ENCODE assay signal across 8 cellular contexts in the genomic region with DNA sequence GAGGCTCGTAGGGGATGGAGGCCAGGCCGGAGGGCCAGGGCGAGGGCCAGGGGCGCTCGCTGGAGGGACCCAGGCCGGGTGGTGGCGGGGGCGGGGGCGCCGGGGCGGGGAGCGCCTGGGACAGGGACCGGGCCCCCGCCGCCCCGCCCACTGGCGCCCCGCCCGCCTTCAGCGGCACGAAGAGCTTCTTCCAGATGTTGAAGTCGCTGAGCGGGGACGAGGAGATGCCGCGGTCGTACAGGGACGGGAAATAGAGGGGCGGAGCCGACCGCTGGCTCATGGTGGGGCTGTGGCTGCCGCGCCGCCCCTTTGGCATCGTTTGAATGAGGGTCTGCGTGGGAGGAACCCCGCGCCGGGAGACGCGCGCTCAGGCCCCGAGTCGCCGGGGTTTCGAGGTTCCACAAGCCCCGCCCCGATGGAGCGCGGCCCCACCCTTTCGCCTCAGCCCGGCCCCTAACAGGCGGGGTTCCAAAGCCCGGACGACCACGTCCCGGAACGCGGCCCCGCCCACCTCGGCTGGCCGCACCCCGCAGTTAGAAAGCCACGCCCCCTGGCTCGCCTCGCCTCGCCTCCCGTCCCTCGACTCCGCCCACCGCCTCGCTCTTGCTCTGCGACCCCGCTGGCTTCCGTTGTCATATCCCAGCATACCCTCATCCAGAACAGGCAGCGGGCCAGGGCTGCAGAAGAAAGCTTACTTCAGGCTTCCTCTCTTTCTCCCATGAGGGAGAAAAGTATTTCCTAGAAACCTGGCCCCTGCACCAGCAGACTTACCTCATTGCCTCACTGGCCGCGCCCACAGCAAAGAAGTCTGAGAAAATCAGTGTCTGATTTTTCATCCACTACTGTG. TPM values are rescaled to one million over a fixed set of nuclear protein-coding genes. Genes with fewer than 3 reads are reported as not detected.
DNase-seq lines count a peak whose midpoint lies in the region; ATAC-seq, FAIRE-seq and TF ChIP-seq lines count a peak whose summit lies in the region.

Gene C11orf91 (minus strand): TSS at position 402 of the 847 bp plus-strand sequence. CDS start 86 bp downstream, at position 316.

- DNase-seq in NCI-H69 (lab: John Stamatoyannopoulos, UW) (peak; percentile 98), dermis blood vessel endothelial cell (peak; percentile 99), HepG2 (ENCODE audit: low spot score) (peak; percentile 87)
- DNase-seq in activated CD4-positive, alpha-beta T cell treated with anti-CD3 and anti-CD28 coated beads, Interleukin-2, amount 50 U/mL, for 4 hours: peak; percentile 91
- peak; percentile 92 for DNase-seq in stimulated activated CD4-positive, alpha-beta T cell treated with anti-CD3 and anti-CD28 coated beads, Interleukin-2, amount 100 ng/mL, for 4 hours (ENCODE audit: low read depth)

- no peaks in the 10 kb centered on the region for H3K79me2 ChIP-seq in HepG2 (ENCODE audit: insufficient read depth, low read length)

- peak within 1 kb of the TSS; percentile 96 for H3K4me2 ChIP-seq in HepG2 (ENCODE audit: low read depth, low read length)

- no peak for TF ChIP-seq CTCF in C4-2B (conservative IDR thresholded peaks at IDR 0.05)
- 0 out of 2 replicates have a peak, but pooled peaks have one; percentile 4 for TF ChIP-seq CTCF in HepG2 (CRISPR knock-in tag; IDR thresholded peaks at IDR 0.05)

- ATAC-seq in GM19395 (IDR thresholded peaks at IDR 0.05; ENCODE audit: unreplicated experiment) (peak; percentile 89), HG03521 (IDR thresholded peaks at IDR 0.05; ENCODE audit: unreplicated experiment) (peak; percentile 86), HepG2 (peak; percentile 72)

- H3K27me3 ChIP-seq in HepG2 (ENCODE audit: control insufficient read depth in 1 of 2, insufficient read depth in 2 of 2, low read length in 2 of 2): no peaks in the 10 kb centered on the region

- intact Hi-C loops in HepG2 (cut with micrococcal nuclease; ENCODE audit: unreplicated experiment): no loop called here

- WGBS in HepG2 (ENCODE audit: low lambda C conversion rate): under 1% methylated on average over 23 of the region's 78 CpGs

- no TSS peak for BruUV-seq in HepG2 (replicated peaks; lab: Mats Ljungman, UMichigan)

- peak within 1 kb of the TSS; percentile 70 for H3K9ac ChIP-seq in HepG2 (ENCODE audit: insufficient read depth, low read depth, low read length)

- in situ Hi-C loops in HepG2 (cut with HindIII; ENCODE audit: extremely low pct_ligation_motif_present, low pct_unique_long_range_greater_than_20kb): no loop called here

- H2AFZ ChIP-seq in HepG2 (ENCODE audit: low read length): peak within 1 kb of the TSS; percentile 20

- no peak for TF ChIP-seq EP300 in HepG2 (IDR thresholded peaks at IDR 0.05; ENCODE audit: low read depth in 2 of 2, low read length in 2 of 2)
- no peak for TF ChIP-seq EP300 in HepG2 (CRISPR knock-in tag; IDR thresholded peaks at IDR 0.05; ENCODE audit: borderline replicate concordance)

- CTCF ChIA-PET in HepG2 (lab: Yijun Ruan, JAX; ENCODE audit: low intra/inter-chr PET ratio, low total read pairs): no interaction called here

- no peaks in the 10 kb centered on the region; the same call in 1 of the 2 replicates for H4K20me1 ChIP-seq in HepG2 (ENCODE audit: insufficient read depth, low read length)

- TF ChIP-seq POLR2A in HepG2 (IDR thresholded peaks at IDR 0.05; ENCODE audit: insufficient read depth in 1 of 2, low read depth in 2 of 2, low read length in 2 of 2): peak; percentile 66 to 80

- peak within 1 kb of the TSS; percentile 64 to 77 (median 75) for H3K4me3 ChIP-seq in HepG2 (replicated peaks in 1 of 3; ENCODE audit: insufficient read depth in 1 of 3, low read depth in 2 of 3, low read length in 3 of 3)

- H3K4me1 ChIP-seq in HepG2 (ENCODE audit: insufficient read depth, low read length): peaks cover 79% of the 10 kb centered on the region

- no peaks in the 10 kb centered on the region for H3K9me3 ChIP-seq in HepG2 (ENCODE audit: low read length)

- H3K36me3 ChIP-seq in HepG2 (replicated peaks in 1 of 2; ENCODE audit: control insufficient read depth in 1 of 2, insufficient read depth in 2 of 2, low read length in 2 of 2): no peaks in the 10 kb centered on the region; a peak in 1 of 5 replicates

- peak within 1 kb of the TSS; percentile 11; the same call in 1 of the 2 replicates for H3K27ac ChIP-seq in C4-2B
- H3K27ac ChIP-seq in HepG2 (ENCODE audit: extremely low read length, insufficient read depth, low read length): peak within 1 kb of the TSS; percentile 97

- FAIRE-seq in HepG2 (lab: Jason Lieb, UNC): peak; percentile 60

- POLR2A ChIA-PET in HepG2 (lab: Yijun Ruan, JAX): interaction anchor here (1.1 to 4.4 kb wide), 7 partner anchors 10 to 73 kb away, joined by 3 to 81 read pairs (median 6); partner anchors contain the start of genes CD59 and FBXO3

- peak; percentile 13; the same call in 1 of the 2 replicates for TF ChIP-seq RAD21 in HepG2 (CRISPR knock-in tag; IDR thresholded peaks at IDR 0.05)

TF ChIP-seq in HepG2, 621 proteins besides CTCF, POLR2A, EP300 and RAD21 (continues in another document):
- peak; percentile 67 for TF ChIP-seq KMT2B (CRISPR knock-in tag; IDR thresholded peaks at IDR 0.05)
- no peak for TF ChIP-seq ZNF292 (CRISPR knock-in tag; IDR thresholded peaks at IDR 0.05; ENCODE audit: borderline replicate concordance, low read depth)
- no peak for TF ChIP-seq CHD2 (IDR thresholded peaks at IDR 0.05; ENCODE audit: low read depth, low read length)

RNA-seq across cellular contexts. Expression of gene C11orf91, which starts in this region (rescaled TPM):
- total RNA-seq in dermis blood vessel endothelial cell: not detected in 2 replicates
- total RNA-seq in HepG2 (2016; rRNA removed; fragmentation: Illumina TruSeq; extraction: Trizol): 0.35 TPM in 1 of 2 replicates, not detected in the other
- 0.71 TPM in 1 of 2 replicates, not detected in the other for total RNA-seq in HepG2 (2016; cell fraction: cytosol; rRNA removed; fragmentation: Illumina TruSeq; extraction: Trizol; ENCODE audit: low read depth)
- not detected in 2 replicates for total RNA-seq in HepG2 (2016; cell fraction: insoluble cytoplasmic fraction; rRNA removed; fragmentation: Illumina TruSeq; extraction: Trizol)
- total RNA-seq in HepG2 (2016; cell fraction: membrane; rRNA removed; fragmentation: Illumina TruSeq; extraction: Trizol): 0.31 and 0.48 TPM in 2 replicates
- total RNA-seq in HepG2 (2016; cell fraction: nucleus; rRNA removed; fragmentation: Illumina TruSeq; extraction: Trizol): not detected in 2 replicates
- polyA plus RNA-seq in HepG2 (2011; rRNA removed): not detected in 2 replicates
- not detected in 2 replicates for polyA plus RNA-seq in HepG2 (2011; cell fraction: cytosol; rRNA removed)
- polyA plus RNA-seq in HepG2 (2011; cell fraction: nucleus; rRNA removed): 0.19 TPM in 1 of 2 replicates, not detected in the other
- 0.24 TPM in 1 of 2 replicates, not detected in the other for polyA plus RNA-seq in HepG2 (2012)
- 0.69 and 0.77 TPM in 2 replicates for polyA plus RNA-seq in HepG2 (2016; cell fraction: cytosol; fragmentation: Illumina TruSeq; extraction: Trizol; ENCODE audit: low read depth)
- not detected in 2 replicates for polyA plus RNA-seq in HepG2 (2016; cell fraction: insoluble cytoplasmic fraction; fragmentation: Illumina TruSeq; extraction: Trizol; ENCODE audit: low read depth)
- 0.62 and 1.2 TPM in 2 replicates for polyA plus RNA-seq in HepG2 (2016; cell fraction: membrane; fragmentation: Illumina TruSeq; extraction: Trizol; ENCODE audit: low read depth)
- not detected in 2 replicates for polyA plus RNA-seq in HepG2 (2016; cell fraction: nucleus; fragmentation: Illumina TruSeq; extraction: Trizol; ENCODE audit: insufficient read depth, low read depth)
- not detected in 2 replicates for polyA minus RNA-seq in HepG2 (2011; rRNA and poly(A)+ RNA removed; ENCODE audit: low replicate concordance)
- polyA minus RNA-seq in HepG2 (2011; cell fraction: cytosol; rRNA and poly(A)+ RNA removed): not detected in 2 replicates
- 1.3 TPM in 1 of 2 replicates, not detected in the other for polyA minus RNA-seq in HepG2 (2011; cell fraction: nucleus; rRNA and poly(A)+ RNA removed)

Comparison
In these comparisons a context has a peak if more than half of its experiments do, and no peak if none do; other contexts are left out.
1. Peak in every context shown above with its lines: DNase-seq, ATAC-seq, H3K4me3 ChIP-seq and H3K27ac ChIP-seq.
2. Peak in DNase-seq in dermis blood vessel endothelial cell; RNA of the gene not detected or under 1 TPM.